In genomic region chrX:42943051-42943450, GRCh38 we compare ENCODE assay signal across 12 cellular contexts.
A peak's percentile ranks its signal among the peaks of the same experiment; 100 is the strongest.
DNase-seq lines count a peak whose midpoint lies in the region; ATAC-seq and TF ChIP-seq lines count a peak whose summit lies in the region.
"Had no signal": no experiment of that assay in that cellular context is flagged by ENCODE, and none has a peak within 500 bp of the region (broad histone marks: within the 10 kb centered on the region; RNA-seq: fewer than 3 reads in every experiment).

No MANE protein-coding gene starts in this region.

- H3K9me3 Mint-ChIP-seq in activated B cell treated with CpG ODN at 0.5 μM for 24 hours, result peaks cover 3% of the 10 kb centered on the region
- peaks cover 8 to 12% of the 10 kb centered on the region in 2 donors for H3K9me3 Mint-ChIP-seq in stimulated activated naive B cell treated with anti-CD40 and anti-IgM and Interleukin-4, amounts not matched to agents 10 μg/mL and 1 μg/mL and 100 μg/mL, for 72 hours

- CTCF ChIA-PET in activated B cell treated with CpG ODN at 0.5 μM for 24 hours (lab: Charles Lee), result interaction anchor here (0.7 to 1.3 kb wide), 4 partner anchors 73 to 1161 kb away, joined by 3 to 5 read pairs (median 4); no protein-coding TSS in a partner anchor

- intact Hi-C loops in activated B cell treated with CpG ODN at 0.5 μM for 24 hours (cut with micrococcal nuclease), result loop anchor here (5.0 to 10.0 kb wide), 5 partner anchors 612 to 1611 kb away; partner anchors contain the start of genes CASK and DDX3X
- intact Hi-C loops in left ventricle myocardium superior (cut with micrococcal nuclease), result no loop called here

- ATAC-seq in HG03025 (IDR thresholded peaks at IDR 0.05; ENCODE audit: low FRiP score, unreplicated experiment), result peak; percentile 36
- no peak for ATAC-seq in activated B cell treated with CpG ODN at 0.5 μM for 24 hours (ENCODE audit: low read depth)
- no peak for ATAC-seq in stimulated activated naive B cell treated with anti-CD40 and anti-IgM and Interleukin-4, amounts not matched to agents 10 μg/mL and 1 μg/mL and 100 μg/mL, for 72 hours (replicated peaks)
- ATAC-seq in left ventricle myocardium superior, result no peak

- peaks cover 9% of the 10 kb centered on the region for H3K36me3 Mint-ChIP-seq in activated B cell treated with CpG ODN at 0.5 μM for 24 hours (ENCODE audit: low read depth)
- H3K36me3 Mint-ChIP-seq in stimulated activated naive B cell treated with anti-CD40 and anti-IgM and Interleukin-4, amounts not matched to agents 10 μg/mL and 1 μg/mL and 100 μg/mL, for 72 hours, result peaks cover 9 to 20% of the 10 kb centered on the region in 2 donors

- peaks cover 77% of the 10 kb centered on the region for H3K4me1 Mint-ChIP-seq in activated B cell treated with CpG ODN at 0.5 μM for 24 hours
- peaks cover 20 to 46% of the 10 kb centered on the region in 2 donors for H3K4me1 Mint-ChIP-seq in stimulated activated naive B cell treated with anti-CD40 and anti-IgM and Interleukin-4, amounts not matched to agents 10 μg/mL and 1 μg/mL and 100 μg/mL, for 72 hours

- peak; percentile 16 for DNase-seq in activated gamma-delta T cell treated with Interleukin-2 at 50 U/mL for 16 hours
- no peak for DNase-seq in activated gamma-delta T cell (lab: John Stamatoyannopoulos, UW)
- DNase-seq in activated B cell treated with CpG ODN at 0.5 μM for 24 hours, result no peak
- no peak for DNase-seq in stimulated activated naive B cell treated with anti-CD40 and anti-IgM and Interleukin-4, amounts not matched to agents 10 μg/mL and 1 μg/mL and 100 μg/mL, for 72 hours
- DNase-seq in left ventricle myocardium superior, result no peak
- DNase-seq in NCI-H69 (lab: John Stamatoyannopoulos, UW), result no peak
- no peak for DNase-seq in amniotic stem cell (lab: John Stamatoyannopoulos, UW)
- DNase-seq: endodermal cell; IMR-90; kidney; stimulated activated naive CD4-positive, alpha-beta T cell treated with Interleukin-2 at 50 U/mL for 16 hours had no signal

- no peak for TF ChIP-seq CTCF in activated B cell treated with CpG ODN at 0.5 μM for 24 hours (IDR thresholded peaks at IDR 0.05)

- no peaks in the 10 kb centered on the region for H3K27me3 Mint-ChIP-seq in activated B cell treated with CpG ODN at 0.5 μM for 24 hours
- H3K27me3 Mint-ChIP-seq in stimulated activated naive B cell treated with anti-CD40 and anti-IgM and Interleukin-4, amounts not matched to agents 10 μg/mL and 1 μg/mL and 100 μg/mL, for 72 hours, result no peaks in the 10 kb centered on the region

- peak overlapping the region; percentile 93 for H3K27ac Mint-ChIP-seq in activated B cell treated with CpG ODN at 0.5 μM for 24 hours
- H3K27ac Mint-ChIP-seq in stimulated activated naive B cell treated with anti-CD40 and anti-IgM and Interleukin-4, amounts not matched to agents 10 μg/mL and 1 μg/mL and 100 μg/mL, for 72 hours, result peak overlapping the region; percentile 85
- H3K27ac Mint-ChIP-seq: endodermal cell had no signal

- POLR2A ChIA-PET in activated B cell treated with CpG ODN at 0.5 μM for 24 hours (lab: Charles Lee), result interaction anchor here (0.8 kb wide), 1 partner anchor 13 kb away, joined by 3 read pairs; no protein-coding TSS in a partner anchor

- peak overlapping the region; percentile 50 for H3K4me3 Mint-ChIP-seq in activated B cell treated with CpG ODN at 0.5 μM for 24 hours
- no peak overlapping the region for H3K4me3 Mint-ChIP-seq in stimulated activated naive B cell treated with anti-CD40 and anti-IgM and Interleukin-4, amounts not matched to agents 10 μg/mL and 1 μg/mL and 100 μg/mL, for 72 hours
- H3K4me3 Mint-ChIP-seq: endodermal cell had no signal
